ENCODE assay signal across 8 cellular contexts in genomic region chr17:81512984-81513668, GRCh38. TPM values are rescaled to one million over a fixed set of nuclear protein-coding genes. Genes with fewer than 3 reads are reported as not detected.
DNase-seq lines count a peak whose midpoint lies in the region; ATAC-seq and TF ChIP-seq lines count a peak whose summit lies in the region.

No MANE protein-coding gene starts in this region.

- peak in 1 of 2 donors; percentile 2 for TF ChIP-seq POLR2A in Peyer's patch (IDR thresholded peaks at IDR 0.05)
- peak; percentile 83 to 90 for TF ChIP-seq POLR2A in heart left ventricle (IDR thresholded peaks at IDR 0.05)

- WGBS in heart left ventricle, 4 donors: 0 to 1% (median 0%) methylated on average over 36 to 68 of the region's 68 CpGs

- H3K4me3 Mint-ChIP-seq in activated naive CD8-positive, alpha-beta T cell treated with anti-CD3 and anti-CD28 coated beads for 36 hours: peak overlapping the region; percentile 87

- H3K27me3 ChIP-seq in Peyer's patch (no peaks in the 10 kb centered on the region), heart left ventricle (no peaks in the 10 kb centered on the region)

- peaks cover 1% of the 10 kb centered on the region for H3K9me3 Mint-ChIP-seq in activated naive CD8-positive, alpha-beta T cell treated with anti-CD3 and anti-CD28 coated beads for 36 hours

- peaks cover 0 to 39% (median 0%) of the 10 kb centered on the region in 3 donors for H3K36me3 ChIP-seq in Peyer's patch
- H3K36me3 ChIP-seq in heart left ventricle: peaks cover 18 to 40% (median 37%) of the 10 kb centered on the region in 9 donors

- intact Hi-C loops in heart left ventricle (cut with DNase I) (loop anchor here in 5 of 10 donors (2.0 to 10.0 kb wide), 7 partner anchors 28 to 352 kb away; partner anchors contain the start of genes BAHCC1 (in 2 of the 5), FAAP100 (in 1 of the 5) and P4HB (in 1 of the 5)), posterior cingulate gyrus (cut with DNase I) (loop anchor here (5.0 kb wide), 1 partner anchor 39 kb away; the partner anchor contains the start of gene FAAP100)

- peaks cover 31% of the 10 kb centered on the region for H3K4me1 Mint-ChIP-seq in activated naive CD8-positive, alpha-beta T cell treated with anti-CD3 and anti-CD28 coated beads for 36 hours

- peak overlapping the region; percentile 98 to 100 (median 100) for H3K27ac ChIP-seq in Peyer's patch
- H3K27ac ChIP-seq in heart left ventricle: peak overlapping the region; percentile 96 to 100 (median 100)

- H3K9me3 ChIP-seq in Peyer's patch (no peaks in the 10 kb centered on the region), heart left ventricle (peaks cover 0 to under 1% (median 0%) of the 10 kb centered on the region in 12 donors)

- DNase-seq in EH (ENCODE audit: low read depth) (peak; percentile 70), Peyer's patch (peak; percentile 77 to 86 (median 78)), heart left ventricle (peak in 4 of 5 donors; percentile 61 to 80 (median 75)), posterior cingulate gyrus (peak in 8 of 10 donors; percentile 45 to 94 (median 59)), cerebellar nuclear complex (lab: John Stamatoyannopoulos, UW) (no peak)
- DNase-seq in activated naive CD8-positive, alpha-beta T cell treated with anti-CD3 and anti-CD28 coated beads for 36 hours: peak; percentile 83

- no peak for TF ChIP-seq CTCF in Peyer's patch (IDR thresholded peaks at IDR 0.05)
- peak in 1 of 12 donors; percentile 2 for TF ChIP-seq CTCF in heart left ventricle (IDR thresholded peaks at IDR 0.05)

- ATAC-seq in HG03442 (IDR thresholded peaks at IDR 0.05; ENCODE audit: unreplicated experiment) (peak; percentile 1), heart left ventricle (peak; percentile 7 to 35 (median 8)), HG03520 (IDR thresholded peaks at IDR 0.05; ENCODE audit: unreplicated experiment) (no peak)

- H3K27me3 Mint-ChIP-seq in activated naive CD8-positive, alpha-beta T cell treated with anti-CD3 and anti-CD28 coated beads for 36 hours: peaks cover 11% of the 10 kb centered on the region

- H3K36me3 Mint-ChIP-seq in activated naive CD8-positive, alpha-beta T cell treated with anti-CD3 and anti-CD28 coated beads for 36 hours: peaks cover 41% of the 10 kb centered on the region

- H3K4me1 ChIP-seq in Peyer's patch: peaks cover 0 to 40% (median 23%) of the 10 kb centered on the region in 4 donors
- peaks cover 6 to 62% (median 43%) of the 10 kb centered on the region in 12 donors for H3K4me1 ChIP-seq in heart left ventricle

- H3K4me3 ChIP-seq in Peyer's patch (peak overlapping the region; percentile 71 to 99 (median 90)), heart left ventricle (peak overlapping the region; percentile 81 to 99 (median 94))

- peak overlapping the region; percentile 91 for H3K27ac Mint-ChIP-seq in activated naive CD8-positive, alpha-beta T cell treated with anti-CD3 and anti-CD28 coated beads for 36 hours

RNA-seq across cellular contexts. Expression of gene ACTG1, which starts 0.5 kb away (rescaled TPM):
- total RNA-seq in Peyer's patch (1,000 to 10,000 TPM; 2,510 to 3,878 (median 3,203) TPM), heart left ventricle (1,000 to 10,000 TPM in 2 of 9 donors, 100 to 1,000 TPM in 7; 335 to 1,653 (median 423) TPM)
- 1,000 to 10,000 TPM; 4,989 to 4,998 TPM for total RNA-seq in activated naive CD8-positive, alpha-beta T cell treated with anti-CD3 and anti-CD28 coated beads for 36 hours
- 1,000 to 10,000 TPM in 1 of 2 donors, 100 to 1,000 TPM in 1; 149 to 1,468 TPM for polyA plus RNA-seq in heart left ventricle

RNA-seq across cellular contexts. Expression of gene FSCN2, which starts 15.1 kb away (rescaled TPM):
- total RNA-seq in Peyer's patch: 1 to 10 TPM; 1.2 to 7.9 (median 5.2) TPM
- total RNA-seq in activated naive CD8-positive, alpha-beta T cell treated with anti-CD3 and anti-CD28 coated beads for 36 hours: under 1 TPM; 0.29 to 0.36 TPM
- under 1 TPM in 6 of 9 donors, not detected in 3; 0.22 to 0.72 (median 0.45) TPM for total RNA-seq in heart left ventricle
- under 1 TPM; 0.28 to 0.42 TPM for polyA plus RNA-seq in heart left ventricle

RNA-seq across cellular contexts. Expression of gene FAAP100, which starts 39.0 kb away (rescaled TPM):
- total RNA-seq in Peyer's patch: 10 to 100 TPM; 38.2 to 66.9 (median 52.2) TPM
- 10 to 100 TPM; 48.1 to 51.1 TPM for total RNA-seq in activated naive CD8-positive, alpha-beta T cell treated with anti-CD3 and anti-CD28 coated beads for 36 hours
- total RNA-seq in heart left ventricle: 10 to 100 TPM; 10.1 to 21.6 (median 13.5) TPM
- polyA plus RNA-seq in heart left ventricle: 10 to 100 TPM; 17.0 to 18.7 TPM

Comparison
In these comparisons a context has a peak if more than half of its experiments do, and no peak if none do; other contexts are left out.
1. DNase-seq: peak in EH (single experiment), Peyer's patch (3 of 3), activated naive CD8-positive, alpha-beta T cell treated with anti-CD3 and anti-CD28 coated beads for 36 hours (single experiment), heart left ventricle (4 of 5) and posterior cingulate gyrus (8 of 10); none in cerebellar nuclear complex (0 of 2).